Comparison of ENCODE assay signal across 1 cellular context in the genomic region with DNA sequence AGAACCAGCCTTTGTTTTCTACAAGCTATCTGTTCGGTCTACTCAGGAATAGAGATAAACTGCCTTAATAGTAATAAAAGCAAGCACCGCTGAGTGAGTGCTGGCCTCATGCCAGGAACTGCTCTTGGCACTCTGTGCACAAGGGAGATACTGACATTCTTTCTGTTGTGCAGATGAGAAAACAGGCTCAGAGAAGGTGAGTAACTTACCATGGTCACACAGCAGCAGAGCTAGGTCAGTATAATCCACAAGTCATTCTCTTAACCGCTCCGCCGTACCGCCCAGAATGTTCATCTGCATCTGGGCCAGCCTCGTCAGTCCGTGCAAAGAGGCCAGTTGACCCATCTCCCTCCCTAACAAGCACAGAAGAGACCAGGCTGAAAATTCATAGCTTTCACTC.
TF ChIP-seq lines count a peak whose summit lies in the region.

No MANE protein-coding gene starts in this region.

TF ChIP-seq in SK-N-SH, 30 proteins besides CTCF, POLR2A, EP300 and RAD21 (continued from another document):
- TF ChIP-seq, protein P1, sequence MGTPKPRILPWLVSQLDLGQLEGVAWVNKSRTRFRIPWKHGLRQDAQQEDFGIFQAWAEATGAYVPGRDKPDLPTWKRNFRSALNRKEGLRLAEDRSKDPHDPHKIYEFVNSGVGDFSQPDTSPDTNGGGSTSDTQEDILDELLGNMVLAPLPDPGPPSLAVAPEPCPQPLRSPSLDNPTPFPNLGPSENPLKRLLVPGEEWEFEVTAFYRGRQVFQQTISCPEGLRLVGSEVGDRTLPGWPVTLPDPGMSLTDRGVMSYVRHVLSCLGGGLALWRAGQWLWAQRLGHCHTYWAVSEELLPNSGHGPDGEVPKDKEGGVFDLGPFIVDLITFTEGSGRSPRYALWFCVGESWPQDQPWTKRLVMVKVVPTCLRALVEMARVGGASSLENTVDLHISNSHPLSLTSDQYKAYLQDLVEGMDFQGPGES (IDR thresholded peaks at IDR 0.05; ENCODE audit: low read depth, low read length) = no peak
- TF ChIP-seq NFIC (IDR thresholded peaks at IDR 0.05; ENCODE audit: borderline replicate concordance) = peak; percentile 51
- TF ChIP-seq ELF1 (IDR thresholded peaks at IDR 0.05) = no peak
- no peak for TF ChIP-seq MAX (IDR thresholded peaks at IDR 0.05; ENCODE audit: low read depth)
- no peak for TF ChIP-seq GATA2 (CRISPR knock-in tag; IDR thresholded peaks at IDR 0.05)
- TF ChIP-seq RFX5 (IDR thresholded peaks at IDR 0.05; ENCODE audit: low read length) = no peak
